In the genomic region with DNA sequence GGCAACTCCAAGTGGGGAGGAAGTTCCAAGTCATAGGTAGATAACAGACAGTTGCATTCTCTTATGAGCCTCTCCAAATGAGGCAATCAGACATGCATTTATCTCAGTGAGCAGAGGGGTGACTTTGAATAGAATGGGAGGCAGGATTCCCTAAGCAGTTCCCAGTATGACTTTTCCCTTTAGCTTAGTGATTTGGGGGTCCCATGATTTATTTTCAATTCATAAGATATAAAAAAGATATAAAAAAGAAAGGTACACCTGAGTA, we compare ENCODE assay signal across 1 cellular context.
TF ChIP-seq lines count a peak whose summit lies in the region.

No MANE protein-coding gene starts in this region.

TF ChIP-seq in GM12878, 131 proteins besides CTCF, POLR2A, EP300 and RAD21:
- TF ChIP-seq ZNF24 (IDR thresholded peaks at IDR 0.05), result no peak
- TF ChIP-seq, protein P1, sequence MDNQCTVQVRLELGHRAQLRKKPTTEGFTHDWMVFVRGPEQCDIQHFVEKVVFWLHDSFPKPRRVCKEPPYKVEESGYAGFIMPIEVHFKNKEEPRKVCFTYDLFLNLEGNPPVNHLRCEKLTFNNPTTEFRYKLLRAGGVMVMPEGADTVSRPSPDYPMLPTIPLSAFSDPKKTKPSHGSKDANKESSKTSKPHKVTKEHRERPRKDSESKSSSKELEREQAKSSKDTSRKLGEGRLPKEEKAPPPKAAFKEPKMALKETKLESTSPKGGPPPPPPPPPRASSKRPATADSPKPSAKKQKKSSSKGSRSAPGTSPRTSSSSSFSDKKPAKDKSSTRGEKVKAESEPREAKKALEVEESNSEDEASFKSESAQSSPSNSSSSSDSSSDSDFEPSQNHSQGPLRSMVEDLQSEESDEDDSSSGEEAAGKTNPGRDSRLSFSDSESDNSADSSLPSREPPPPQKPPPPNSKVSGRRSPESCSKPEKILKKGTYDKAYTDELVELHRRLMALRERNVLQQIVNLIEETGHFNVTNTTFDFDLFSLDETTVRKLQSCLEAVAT (IDR thresholded peaks at IDR 0.05), result no peak
- TF ChIP-seq, protein P2, sequence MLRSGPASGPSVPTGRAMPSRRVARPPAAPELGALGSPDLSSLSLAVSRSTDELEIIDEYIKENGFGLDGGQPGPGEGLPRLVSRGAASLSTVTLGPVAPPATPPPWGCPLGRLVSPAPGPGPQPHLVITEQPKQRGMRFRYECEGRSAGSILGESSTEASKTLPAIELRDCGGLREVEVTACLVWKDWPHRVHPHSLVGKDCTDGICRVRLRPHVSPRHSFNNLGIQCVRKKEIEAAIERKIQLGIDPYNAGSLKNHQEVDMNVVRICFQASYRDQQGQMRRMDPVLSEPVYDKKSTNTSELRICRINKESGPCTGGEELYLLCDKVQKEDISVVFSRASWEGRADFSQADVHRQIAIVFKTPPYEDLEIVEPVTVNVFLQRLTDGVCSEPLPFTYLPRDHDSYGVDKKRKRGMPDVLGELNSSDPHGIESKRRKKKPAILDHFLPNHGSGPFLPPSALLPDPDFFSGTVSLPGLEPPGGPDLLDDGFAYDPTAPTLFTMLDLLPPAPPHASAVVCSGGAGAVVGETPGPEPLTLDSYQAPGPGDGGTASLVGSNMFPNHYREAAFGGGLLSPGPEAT (IDR thresholded peaks at IDR 0.05; ENCODE audit: low read depth), result no peak
- no peak for TF ChIP-seq ZNF384 (IDR thresholded peaks at IDR 0.05; ENCODE audit: borderline replicate concordance, low read depth, low read length)
- no peak for TF ChIP-seq RCOR1 (conservative IDR thresholded peaks at IDR 0.05; ENCODE audit: low read depth, low read length)
- TF ChIP-seq CBX3 (IDR thresholded peaks at IDR 0.05; ENCODE audit: borderline replicate concordance, low read depth), result no peak
- TF ChIP-seq, protein P3, sequence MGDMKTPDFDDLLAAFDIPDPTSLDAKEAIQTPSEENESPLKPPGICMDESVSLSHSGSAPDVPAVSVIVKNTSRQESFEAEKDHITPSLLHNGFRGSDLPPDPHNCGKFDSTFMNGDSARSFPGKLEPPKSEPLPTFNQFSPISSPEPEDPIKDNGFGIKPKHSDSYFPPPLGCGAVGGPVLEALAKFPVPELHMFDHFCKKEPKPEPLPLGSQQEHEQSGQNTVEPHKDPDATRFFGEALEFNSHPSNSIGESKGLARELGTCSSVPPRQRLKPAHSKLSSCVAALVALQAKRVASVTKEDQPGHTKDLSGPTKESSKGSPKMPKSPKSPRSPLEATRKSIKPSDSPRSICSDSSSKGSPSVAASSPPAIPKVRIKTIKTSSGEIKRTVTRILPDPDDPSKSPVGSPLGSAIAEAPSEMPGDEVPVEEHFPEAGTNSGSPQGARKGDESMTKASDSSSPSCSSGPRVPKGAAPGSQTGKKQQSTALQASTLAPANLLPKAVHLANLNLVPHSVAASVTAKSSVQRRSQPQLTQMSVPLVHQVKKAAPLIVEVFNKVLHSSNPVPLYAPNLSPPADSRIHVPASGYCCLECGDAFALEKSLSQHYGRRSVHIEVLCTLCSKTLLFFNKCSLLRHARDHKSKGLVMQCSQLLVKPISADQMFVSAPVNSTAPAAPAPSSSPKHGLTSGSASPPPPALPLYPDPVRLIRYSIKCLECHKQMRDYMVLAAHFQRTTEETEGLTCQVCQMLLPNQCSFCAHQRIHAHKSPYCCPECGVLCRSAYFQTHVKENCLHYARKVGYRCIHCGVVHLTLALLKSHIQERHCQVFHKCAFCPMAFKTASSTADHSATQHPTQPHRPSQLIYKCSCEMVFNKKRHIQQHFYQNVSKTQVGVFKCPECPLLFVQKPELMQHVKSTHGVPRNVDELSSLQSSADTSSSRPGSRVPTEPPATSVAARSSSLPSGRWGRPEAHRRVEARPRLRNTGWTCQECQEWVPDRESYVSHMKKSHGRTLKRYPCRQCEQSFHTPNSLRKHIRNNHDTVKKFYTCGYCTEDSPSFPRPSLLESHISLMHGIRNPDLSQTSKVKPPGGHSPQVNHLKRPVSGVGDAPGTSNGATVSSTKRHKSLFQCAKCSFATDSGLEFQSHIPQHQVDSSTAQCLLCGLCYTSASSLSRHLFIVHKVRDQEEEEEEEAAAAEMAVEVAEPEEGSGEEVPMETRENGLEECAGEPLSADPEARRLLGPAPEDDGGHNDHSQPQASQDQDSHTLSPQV (IDR thresholded peaks at IDR 0.05), result no peak
- TF ChIP-seq RAD51 (IDR thresholded peaks at IDR 0.05), result no peak
- TF ChIP-seq KDM1A (IDR thresholded peaks at IDR 0.05; ENCODE audit: borderline replicate concordance), result no peak
- no peak for TF ChIP-seq JUNB (IDR thresholded peaks at IDR 0.05)
- no peak for TF ChIP-seq ESRRA (IDR thresholded peaks at IDR 0.05; ENCODE audit: low read length)
- no peak for TF ChIP-seq CHD2 (IDR thresholded peaks at IDR 0.05; ENCODE audit: borderline replicate concordance, low read depth, low read length)
- TF ChIP-seq MEF2A (IDR thresholded peaks at IDR 0.05; ENCODE audit: insufficient read depth, low read depth, low read length), result no peak
- TF ChIP-seq GATAD2B (conservative IDR thresholded peaks at IDR 0.05; ENCODE audit: low read depth), result no peak
- TF ChIP-seq, protein P4, sequence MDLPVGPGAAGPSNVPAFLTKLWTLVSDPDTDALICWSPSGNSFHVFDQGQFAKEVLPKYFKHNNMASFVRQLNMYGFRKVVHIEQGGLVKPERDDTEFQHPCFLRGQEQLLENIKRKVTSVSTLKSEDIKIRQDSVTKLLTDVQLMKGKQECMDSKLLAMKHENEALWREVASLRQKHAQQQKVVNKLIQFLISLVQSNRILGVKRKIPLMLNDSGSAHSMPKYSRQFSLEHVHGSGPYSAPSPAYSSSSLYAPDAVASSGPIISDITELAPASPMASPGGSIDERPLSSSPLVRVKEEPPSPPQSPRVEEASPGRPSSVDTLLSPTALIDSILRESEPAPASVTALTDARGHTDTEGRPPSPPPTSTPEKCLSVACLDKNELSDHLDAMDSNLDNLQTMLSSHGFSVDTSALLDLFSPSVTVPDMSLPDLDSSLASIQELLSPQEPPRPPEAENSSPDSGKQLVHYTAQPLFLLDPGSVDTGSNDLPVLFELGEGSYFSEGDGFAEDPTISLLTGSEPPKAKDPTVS (IDR thresholded peaks at IDR 0.05; ENCODE audit: low read depth, low read length), result no peak
- no peak for TF ChIP-seq MYC (IDR thresholded peaks at IDR 0.05; ENCODE audit: insufficient read depth, insufficient read length, insufficient replicate concordance, low read length, severe bottlenecking)
- TF ChIP-seq, protein P5, sequence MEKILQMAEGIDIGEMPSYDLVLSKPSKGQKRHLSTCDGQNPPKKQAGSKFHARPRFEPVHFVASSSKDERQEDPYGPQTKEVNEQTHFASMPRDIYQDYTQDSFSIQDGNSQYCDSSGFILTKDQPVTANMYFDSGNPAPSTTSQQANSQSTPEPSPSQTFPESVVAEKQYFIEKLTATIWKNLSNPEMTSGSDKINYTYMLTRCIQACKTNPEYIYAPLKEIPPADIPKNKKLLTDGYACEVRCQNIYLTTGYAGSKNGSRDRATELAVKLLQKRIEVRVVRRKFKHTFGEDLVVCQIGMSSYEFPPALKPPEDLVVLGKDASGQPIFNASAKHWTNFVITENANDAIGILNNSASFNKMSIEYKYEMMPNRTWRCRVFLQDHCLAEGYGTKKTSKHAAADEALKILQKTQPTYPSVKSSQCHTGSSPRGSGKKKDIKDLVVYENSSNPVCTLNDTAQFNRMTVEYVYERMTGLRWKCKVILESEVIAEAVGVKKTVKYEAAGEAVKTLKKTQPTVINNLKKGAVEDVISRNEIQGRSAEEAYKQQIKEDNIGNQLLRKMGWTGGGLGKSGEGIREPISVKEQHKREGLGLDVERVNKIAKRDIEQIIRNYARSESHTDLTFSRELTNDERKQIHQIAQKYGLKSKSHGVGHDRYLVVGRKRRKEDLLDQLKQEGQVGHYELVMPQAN (conservative IDR thresholded peaks at IDR 0.05), result no peak
- TF ChIP-seq KLF5 (IDR thresholded peaks at IDR 0.05; ENCODE audit: partially characterized antibody), result no peak
- no peak for TF ChIP-seq CHD4 (IDR thresholded peaks at IDR 0.05)
- no peak for TF ChIP-seq JUND (IDR thresholded peaks at IDR 0.05; ENCODE audit: low read depth, low read length)
TF ChIP-seq in GM12878: peak in this region for 0.
